11 cellular contexts compared by ENCODE assay signal in genomic region chr21:44018813-44019567, GRCh38. TPM values are rescaled to one million over a fixed set of nuclear protein-coding genes. Genes with fewer than 3 reads are reported as not detected.
DNase-seq lines count a peak whose midpoint lies in the region; ATAC-seq and TF ChIP-seq lines count a peak whose summit lies in the region.
"Had no signal": no experiment of that assay in that cellular context is flagged by ENCODE, and none has a peak within 500 bp of the region (broad histone marks: within the 10 kb centered on the region; RNA-seq: fewer than 3 reads in every experiment).

No MANE protein-coding gene starts in this region.

- H3K36me3 Mint-ChIP-seq in activated naive CD8-positive, alpha-beta T cell treated with anti-CD3 and anti-CD28 coated beads, Interleukin-2, amount 50 U/mL, for 24 hours (ENCODE audit: low read depth): peaks cover 22% of the 10 kb centered on the region
- peaks cover 46% of the 10 kb centered on the region for H3K36me3 Mint-ChIP-seq in stimulated activated effector memory CD8-positive, alpha-beta T cell treated with anti-CD3 and anti-CD28 coated beads, Interleukin-12 subunit alpha, Interleukin-12 subunit beta, amount 100 ng/mL, for 72 hours

- H3K9me3 Mint-ChIP-seq in activated naive CD8-positive, alpha-beta T cell treated with anti-CD3 and anti-CD28 coated beads, Interleukin-2, amount 50 U/mL, for 24 hours: no peaks in the 10 kb centered on the region
- no peaks in the 10 kb centered on the region for H3K9me3 Mint-ChIP-seq in stimulated activated effector memory CD8-positive, alpha-beta T cell treated with anti-CD3 and anti-CD28 coated beads, Interleukin-12 subunit alpha, Interleukin-12 subunit beta, amount 100 ng/mL, for 72 hours

- peak overlapping the region; percentile 24 for H3K4me3 Mint-ChIP-seq in activated naive CD8-positive, alpha-beta T cell treated with anti-CD3 and anti-CD28 coated beads, Interleukin-2, amount 50 U/mL, for 24 hours
- H3K4me3 Mint-ChIP-seq in stimulated activated effector memory CD8-positive, alpha-beta T cell treated with anti-CD3 and anti-CD28 coated beads, Interleukin-12 subunit alpha, Interleukin-12 subunit beta, amount 100 ng/mL, for 72 hours: peak overlapping the region; percentile 34

- ATAC-seq in activated naive CD8-positive, alpha-beta T cell treated with anti-CD3 and anti-CD28 coated beads, Interleukin-2, amount 50 U/mL, for 24 hours: peak; percentile 66
- peak; percentile 83 for ATAC-seq in stimulated activated effector memory CD8-positive, alpha-beta T cell treated with anti-CD3 and anti-CD28 coated beads, Interleukin-12 subunit alpha, Interleukin-12 subunit beta, amount 100 ng/mL, for 72 hours
- ATAC-seq in upper lobe of left lung (ENCODE audit: low FRiP score in 2 of 2): no peak
- no peak for ATAC-seq in gastroesophageal sphincter
- ATAC-seq: PC-3 had no signal

- TF ChIP-seq POLR2A in upper lobe of left lung (IDR thresholded peaks at IDR 0.05) (no peak), gastroesophageal sphincter (IDR thresholded peaks at IDR 0.05) (no peak)

- peaks cover 91% of the 10 kb centered on the region for H3K4me1 Mint-ChIP-seq in activated naive CD8-positive, alpha-beta T cell treated with anti-CD3 and anti-CD28 coated beads, Interleukin-2, amount 50 U/mL, for 24 hours
- peaks cover 83% of the 10 kb centered on the region for H3K4me1 Mint-ChIP-seq in stimulated activated effector memory CD8-positive, alpha-beta T cell treated with anti-CD3 and anti-CD28 coated beads, Interleukin-12 subunit alpha, Interleukin-12 subunit beta, amount 100 ng/mL, for 72 hours

- H3K4me1 ChIP-seq in upper lobe of left lung: peaks cover 26 to 71% (median 30%) of the 10 kb centered on the region in 4 donors
- H3K4me1 ChIP-seq in gastroesophageal sphincter: peaks cover 3 to 64% (median 11%) of the 10 kb centered on the region in 3 donors

- no peaks in the 10 kb centered on the region for H3K27me3 ChIP-seq in upper lobe of left lung
- no peaks in the 10 kb centered on the region for H3K27me3 ChIP-seq in gastroesophageal sphincter
- H3K27me3 ChIP-seq: brain microvascular endothelial cell had no signal

- H3K36me3 ChIP-seq in upper lobe of left lung (no peaks in the 10 kb centered on the region), gastroesophageal sphincter (no peaks in the 10 kb centered on the region)
- H3K36me3 ChIP-seq: brain microvascular endothelial cell had no signal

- 73 to 83% methylated on average over 10 of the region's 10 CpGs for WGBS in upper lobe of left lung, 2 donors
- 75 to 88% methylated on average over 8 to 9 of the region's 10 CpGs for WGBS in gastroesophageal sphincter (ENCODE audit: low coverage in 1 of 2), 2 donors

- H3K27ac ChIP-seq in upper lobe of left lung (no peak overlapping the region), gastroesophageal sphincter (no peak overlapping the region)
- H3K27ac ChIP-seq: brain microvascular endothelial cell had no signal

- DNase-seq in activated gamma-delta T cell treated with Interleukin-2 at 50 U/mL for 16 hours (peak; percentile 13), activated gamma-delta T cell (lab: John Stamatoyannopoulos, UW) (no peak), NCI-H82 (lab: John Stamatoyannopoulos, UW) (peak; percentile 95), HK-2 (ENCODE audit: unreplicated experiment) (no peak), upper lobe of left lung (no peak)
- no peak for DNase-seq in activated naive CD8-positive, alpha-beta T cell treated with anti-CD3 and anti-CD28 coated beads, Interleukin-2, amount 50 U/mL, for 24 hours
- no peak for DNase-seq in stimulated activated effector memory CD8-positive, alpha-beta T cell treated with anti-CD3 and anti-CD28 coated beads, Interleukin-12 subunit alpha, Interleukin-12 subunit beta, amount 100 ng/mL, for 72 hours (ENCODE audit: low spot score in 2 of 2)
- DNase-seq: brain microvascular endothelial cell, EL, PC-3 had no signal

- no peak overlapping the region for H3K4me3 ChIP-seq in upper lobe of left lung
- H3K4me3 ChIP-seq in gastroesophageal sphincter: no peak overlapping the region

- TF ChIP-seq CTCF in upper lobe of left lung (IDR thresholded peaks at IDR 0.05) (no peak), gastroesophageal sphincter (IDR thresholded peaks at IDR 0.05) (no peak)

- H3K9me3 ChIP-seq in upper lobe of left lung (no peaks in the 10 kb centered on the region), gastroesophageal sphincter (no peaks in the 10 kb centered on the region)

- no peak for TF ChIP-seq EP300 in upper lobe of left lung (IDR thresholded peaks at IDR 0.05)
- no peak for TF ChIP-seq EP300 in gastroesophageal sphincter (IDR thresholded peaks at IDR 0.05)

- H3K27me3 Mint-ChIP-seq in activated naive CD8-positive, alpha-beta T cell treated with anti-CD3 and anti-CD28 coated beads, Interleukin-2, amount 50 U/mL, for 24 hours: no peaks in the 10 kb centered on the region

- H3K27ac Mint-ChIP-seq in activated naive CD8-positive, alpha-beta T cell treated with anti-CD3 and anti-CD28 coated beads, Interleukin-2, amount 50 U/mL, for 24 hours: peak overlapping the region; percentile 72
- H3K27ac Mint-ChIP-seq in stimulated activated effector memory CD8-positive, alpha-beta T cell treated with anti-CD3 and anti-CD28 coated beads, Interleukin-12 subunit alpha, Interleukin-12 subunit beta, amount 100 ng/mL, for 72 hours: peak overlapping the region; percentile 85

RNA-seq across cellular contexts. Expression of gene TRAPPC10, which starts 6.9 kb away (rescaled TPM):
- total RNA-seq in upper lobe of left lung (10 to 100 TPM; 36.3 to 46.8 (median 43.4) TPM), gastroesophageal sphincter (10 to 100 TPM; 17.8 to 58.1 (median 32.4) TPM)

Comparison
In these comparisons a context has a peak if more than half of its experiments do, and no peak if none do; other contexts are left out.
1. DNase-seq: peak in activated gamma-delta T cell treated with Interleukin-2 at 50 U/mL for 16 hours (single experiment) and NCI-H82 (single experiment); none in activated gamma-delta T cell (single experiment), activated naive CD8-positive, alpha-beta T cell treated with anti-CD3 and anti-CD28 coated beads, Interleukin-2, amount 50 U/mL, for 24 hours (single experiment), stimulated activated effector memory CD8-positive, alpha-beta T cell treated with anti-CD3 and anti-CD28 coated beads, Interleukin-12 subunit alpha, Interleukin-12 subunit beta, amount 100 ng/mL, for 72 hours (0 of 2), HK-2 (single experiment) and upper lobe of left lung (0 of 2).
2. ATAC-seq: peak in activated naive CD8-positive, alpha-beta T cell treated with anti-CD3 and anti-CD28 coated beads, Interleukin-2, amount 50 U/mL, for 24 hours (single experiment) and stimulated activated effector memory CD8-positive, alpha-beta T cell treated with anti-CD3 and anti-CD28 coated beads, Interleukin-12 subunit alpha, Interleukin-12 subunit beta, amount 100 ng/mL, for 72 hours (single experiment); none in upper lobe of left lung (0 of 2) and gastroesophageal sphincter (single experiment).